Comparison of ENCODE assay signal across 8 cellular contexts in genomic region chr5:144331361-144331760, GRCh38.
"Had no signal": no experiment of that assay in that cellular context is flagged by ENCODE, and none has a peak within 500 bp of the region (broad histone marks: within the 10 kb centered on the region; RNA-seq: fewer than 3 reads in every experiment).

No MANE protein-coding gene starts in this region.

- H2AFZ ChIP-seq: GM23248, GM23338 had no signal

- H3K9me3 ChIP-seq: HAP-1 had no signal

- H3K27ac ChIP-seq: GM23248 had no signal

- H3K4me2 ChIP-seq: GM23338 had no signal

- H3K4me3 ChIP-seq: GM23248, GM23338, HAP-1 had no signal

- H3K9ac ChIP-seq: GM23248 had no signal

- H3K36me3 ChIP-seq: HAP-1 had no signal

- DNase-seq: GM23248, GOT3, H7, H9, HCEC 1CT, HFFc6 had no signal
